27 cellular contexts compared by ENCODE assay signal in the genomic region with DNA sequence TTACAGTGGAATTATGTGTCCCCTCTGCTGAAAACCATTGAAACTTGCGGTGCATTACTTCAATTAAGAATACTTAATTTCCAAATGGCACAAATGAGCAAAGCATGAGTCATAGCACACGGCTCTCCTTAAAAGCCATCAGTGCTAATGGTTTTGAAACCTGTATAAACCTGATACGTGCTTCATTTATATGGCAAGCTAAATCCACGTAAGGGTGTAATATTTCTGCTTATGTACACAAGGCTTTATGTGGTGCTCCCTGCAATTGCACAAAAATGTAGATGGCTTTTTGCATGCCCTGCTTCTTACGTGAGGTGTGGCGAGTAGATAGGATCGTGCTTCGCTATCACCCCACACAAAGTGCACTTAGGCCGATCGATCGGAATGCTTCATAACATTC.
DNase-seq lines count a peak whose midpoint lies in the region; ATAC-seq, FAIRE-seq and TF ChIP-seq lines count a peak whose summit lies in the region.
"Had no signal": no experiment of that assay in that cellular context is flagged by ENCODE, and none has a peak within 500 bp of the region (broad histone marks: within the 10 kb centered on the region; RNA-seq: fewer than 3 reads in every experiment).

No MANE protein-coding gene starts in this region.

- no peaks in the 10 kb centered on the region for H3K27me3 ChIP-seq in bronchial epithelial cell (ENCODE audit: control insufficient read depth, insufficient read depth, low read length)
- H3K27me3 ChIP-seq: uterus had no signal

- no peak overlapping the region for H3K4me3 ChIP-seq in bronchial epithelial cell (ENCODE audit: low read depth, low read length)
- H3K4me3 ChIP-seq: prostate gland, stomach, uterus had no signal

- no peak for FAIRE-seq in bronchial epithelial cell (lab: Jason Lieb, UNC)
- FAIRE-seq: colon, G401.6 had no signal

- TF ChIP-seq CTCF in bronchial epithelial cell (IDR thresholded peaks at IDR 0.05; ENCODE audit: insufficient read depth, low read length, severe bottlenecking) (no peak), omental fat pad (IDR thresholded peaks at IDR 0.05) (no peak)

- no peak for ATAC-seq in omental fat pad (ENCODE audit: low FRiP score)
- ATAC-seq: left colon; naive thymus-derived CD8-positive, alpha-beta T cell; sciatic nerve had no signal

- H3K36me3 ChIP-seq in bronchial epithelial cell (ENCODE audit: control insufficient read depth, insufficient read depth, low read length) = no peaks in the 10 kb centered on the region
- H3K36me3 ChIP-seq: prostate gland, stomach, uterus had no signal

- DNase-seq in DMS153 treated with DMSO at 0.1 percent for 48 hours (lab: John Stamatoyannopoulos, UW; ENCODE audit: unreplicated experiment) (peak; percentile 62), NCI-H1105 (lab: John Stamatoyannopoulos, UW) (peak; percentile 86), NCI-H2107 treated with DMSO at 0.1 percent for 48 hours (lab: John Stamatoyannopoulos, UW; ENCODE audit: unreplicated experiment) (peak; percentile 98), bronchial epithelial cell (ENCODE audit: low read depth) (peak; percentile 75), RKO (ENCODE audit: low spot score) (no peak), omental fat pad (ENCODE audit: low spot score) (no peak), amniotic stem cell (lab: John Stamatoyannopoulos, UW) (no peak)
- DNase-seq: ACHN; activated B cell treated with CpG ODN at 0.5 μM for 24 hours; activated CD4-positive, alpha-beta T cell treated with anti-CD3 and anti-CD28 coated beads, Interleukin-2, amount 50 U/mL, for 1 hour; activated effector memory CD4-positive, alpha-beta T cell treated with anti-CD3 and anti-CD28 coated beads, Interleukin-2, amount 50 U/mL, for 16 hours; activated T-cell treated with anti-CD3 and anti-CD28 coated beads, Interleukin-2, amount 50 U/mL, for 1 hour; aorta; CD8-positive, alpha-beta memory T cell; HCEC 1CT; Karpas-422; left colon; naive thymus-derived CD8-positive, alpha-beta T cell; OCI-M1; stimulated activated CD4-positive, alpha-beta T cell treated with anti-CD3 and anti-CD28 coated beads, Interleukin-12 subunit alpha, Interleukin-12 subunit beta, amount 100 ng/mL, for 4 hours; stimulated activated CD4-positive, alpha-beta T cell treated with anti-CD3 and anti-CD28 coated beads, Interleukin-2, amount 100 ng/mL, for 48 hours; stomach; uterus had no signal

Comparison
In these comparisons a context has a peak if more than half of its experiments do, and no peak if none do; other contexts are left out.
1. DNase-seq: peak in DMS153 treated with DMSO at 0.1 percent for 48 hours (single experiment), NCI-H1105 (single experiment), NCI-H2107 treated with DMSO at 0.1 percent for 48 hours (single experiment) and bronchial epithelial cell (single experiment); none in RKO (single experiment), omental fat pad (single experiment) and amniotic stem cell (single experiment).